ENCODE assay signal across 8 cellular contexts in the genomic region with DNA sequence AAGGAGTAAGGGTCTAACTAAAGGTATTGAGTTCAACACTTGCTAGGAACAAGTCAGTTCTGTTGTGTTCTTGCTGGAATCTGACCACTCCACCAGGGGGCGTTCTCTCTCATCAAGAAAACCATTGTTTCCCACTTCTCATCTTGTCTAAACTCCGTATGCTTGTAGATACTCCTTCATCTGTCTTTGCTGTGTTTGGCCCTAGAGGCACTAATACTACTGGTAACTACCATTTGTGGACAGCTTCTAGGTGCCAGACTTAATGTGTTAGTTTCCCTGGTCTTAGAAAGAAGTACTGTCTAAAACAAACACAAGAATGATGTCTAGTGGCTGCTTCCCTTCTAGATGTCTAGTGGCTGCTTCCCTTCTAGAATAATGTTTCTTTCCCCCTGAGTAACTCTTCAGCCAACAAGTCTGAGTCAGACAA. TPM values are rescaled to one million over a fixed set of nuclear protein-coding genes. Genes with fewer than 3 reads are reported as not detected.
DNase-seq lines count a peak whose midpoint lies in the region; ATAC-seq and TF ChIP-seq lines count a peak whose summit lies in the region.

No MANE protein-coding gene starts in this region.

- TF ChIP-seq CTCF in RWPE2 (IDR thresholded peaks at IDR 0.05; ENCODE audit: poor library complexity, severe bottlenecking) (peak; percentile 87), foreskin fibroblast (IDR thresholded peaks at IDR 0.05; ENCODE audit: low read depth, low read length) (peak; percentile 87), suprapubic skin (IDR thresholded peaks at IDR 0.05) (peak; percentile 71 to 74)

- peak; percentile 74 for DNase-seq in GDM1 (lab: John Stamatoyannopoulos, UW)
- DNase-seq in M059J (ENCODE audit: low read depth): peak; percentile 82
- DNase-seq in RWPE2 (ENCODE audit: low spot score): peak; percentile 56
- DNase-seq in activated T-helper 9 cell treated with anti-CD3 and anti-CD28 coated beads, Interleukin-2, amount 50 U/mL, for 16 hours (ENCODE audit: low read depth): peak; percentile 54
- DNase-seq in foreskin fibroblast: peak; percentile 68 to 89
- DNase-seq in occipital lobe (lab: John Stamatoyannopoulos, UW): peak; percentile 13
- peak; percentile 76 to 85 for DNase-seq in suprapubic skin (ENCODE audit: low spot score in 2 of 2)

- no peak for TF ChIP-seq EP300 in suprapubic skin (IDR thresholded peaks at IDR 0.05)

- H3K36me3 ChIP-seq in RWPE2 (ENCODE audit: low read depth) (peaks cover 8% of the 10 kb centered on the region; the same call in 1 of the 2 replicates), suprapubic skin (no peaks in the 10 kb centered on the region)

- H3K4me3 ChIP-seq in RWPE2 (ENCODE audit: severe bottlenecking): no peak overlapping the region
- H3K4me3 ChIP-seq in foreskin fibroblast (ENCODE audit: low read depth in 1 of 2, low read length in 2 of 2): no peak overlapping the region
- no peak overlapping the region for H3K4me3 ChIP-seq in suprapubic skin

- TF ChIP-seq POLR2A in suprapubic skin (IDR thresholded peaks at IDR 0.05): no peak

- peak; percentile 77 for ATAC-seq in RWPE2 (ENCODE audit: low read depth)
- no peak for ATAC-seq in GM21515 (IDR thresholded peaks at IDR 0.05; ENCODE audit: unreplicated experiment)

- H3K27ac ChIP-seq in RWPE2 (ENCODE audit: poor library complexity, severe bottlenecking) (no peak overlapping the region), suprapubic skin (no peak overlapping the region)

- 15% methylated on average over 2 of the region's 2 CpGs for WGBS in suprapubic skin

- H3K4me1 ChIP-seq in RWPE2 (ENCODE audit: insufficient read depth, poor library complexity, severe bottlenecking) (peaks cover 4% of the 10 kb centered on the region), suprapubic skin (peaks cover 3% of the 10 kb centered on the region)

- H3K27me3 ChIP-seq in RWPE2 (ENCODE audit: insufficient read depth, poor library complexity, severe bottlenecking): no peaks in the 10 kb centered on the region
- H3K27me3 ChIP-seq in suprapubic skin: no peaks in the 10 kb centered on the region

- H3K9me3 ChIP-seq in RWPE2 (ENCODE audit: severe bottlenecking) (no peaks in the 10 kb centered on the region), suprapubic skin (no peaks in the 10 kb centered on the region)

RNA-seq across cellular contexts. Expression of a gene that starts 18.7 kb away (rescaled TPM):
- 2.2 and 3.9 TPM in 2 replicates for total RNA-seq in M059J (2014; rRNA removed; shearing (Covaris generic))
- total RNA-seq in occipital lobe (20.0 TPM), suprapubic skin (10 to 100 TPM in 2 of 4 donors, 1 to 10 TPM in 2; 5.0 to 17.1 (median 10.1) TPM)

Comparison
In these comparisons a context has a peak if more than half of its experiments do, and no peak if none do; other contexts are left out.
1. DNase-seq: peak in every context shown above with its lines; median percentile 82 in M059J; 80 in suprapubic skin; 78 in foreskin fibroblast; 74 in GDM1; 56 in RWPE2; 54 in activated T-helper 9 cell treated with anti-CD3 and anti-CD28 coated beads, Interleukin-2, amount 50 U/mL, for 16 hours; 13 in occipital lobe.